In the genomic region with DNA sequence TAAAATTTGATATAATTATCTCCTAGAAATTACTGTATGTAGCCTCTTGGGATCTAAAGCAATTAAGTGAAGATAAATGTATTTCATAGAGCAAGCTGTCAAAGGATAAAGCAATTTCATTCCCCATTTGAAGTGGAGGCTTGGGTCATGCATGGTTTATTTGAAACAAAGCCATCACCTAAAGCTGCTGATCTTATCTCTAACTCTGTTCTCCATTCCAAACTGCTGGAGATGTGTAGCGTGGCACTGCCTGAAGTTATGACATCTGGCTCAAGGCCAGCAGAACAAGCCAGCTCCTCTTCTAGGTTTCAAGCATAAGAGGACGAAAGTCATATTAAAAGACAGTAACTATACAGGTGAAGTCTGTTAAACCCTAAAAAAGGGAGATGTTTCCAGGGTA, we compare ENCODE assay signal across 8 cellular contexts.
DNase-seq lines count a peak whose midpoint lies in the region; ATAC-seq and TF ChIP-seq lines count a peak whose summit lies in the region.

No MANE protein-coding gene starts in this region.

- intact Hi-C loops in sciatic nerve (cut with DNase I) = no loop called here

- no peaks in the 10 kb centered on the region for H3K9me3 Mint-ChIP-seq in chondrocyte (ENCODE audit: low read depth)

- no peaks in the 10 kb centered on the region for H3K36me3 Mint-ChIP-seq in chondrocyte (ENCODE audit: low read depth)

- no peak for TF ChIP-seq CTCF in chondrocyte (IDR thresholded peaks at IDR 0.05)

- no peak overlapping the region for H3K4me3 Mint-ChIP-seq in chondrocyte (ENCODE audit: unreplicated experiment)

- peak overlapping the region; percentile 51 for H3K27ac Mint-ChIP-seq in chondrocyte (ENCODE audit: unreplicated experiment)

- ATAC-seq in sciatic nerve = peak; percentile 36
- no peak for ATAC-seq in HG03039 (IDR thresholded peaks at IDR 0.05; ENCODE audit: unreplicated experiment)

- no peaks in the 10 kb centered on the region for H3K27me3 Mint-ChIP-seq in chondrocyte (ENCODE audit: low read depth)

- peaks cover 24% of the 10 kb centered on the region for H3K4me1 Mint-ChIP-seq in chondrocyte (ENCODE audit: low read depth)

- DNase-seq in NCI-H1436 (lab: John Stamatoyannopoulos, UW) (peak; percentile 6), NCI-H1436 treated with DMSO at 0.1 percent for 48 hours (lab: John Stamatoyannopoulos, UW) (no peak), M059J (ENCODE audit: low read depth) (peak; percentile 89), chondrocyte (ENCODE audit: low spot score) (no peak), sciatic nerve (ENCODE audit: low spot score) (no peak), GOT3 (lab: John Stamatoyannopoulos, UW) (no peak), amygdala (lab: John Stamatoyannopoulos, UW) (no peak)

Comparison
In these comparisons a context has a peak if more than half of its experiments do, and no peak if none do; other contexts are left out.
1. DNase-seq: peak in NCI-H1436 (single experiment) and M059J (single experiment); none in NCI-H1436 treated with DMSO at 0.1 percent for 48 hours (single experiment), chondrocyte (single experiment), sciatic nerve (single experiment), GOT3 (single experiment) and amygdala (0 of 56).